Comparison of ENCODE assay signal across 8 cellular contexts in the genomic region with DNA sequence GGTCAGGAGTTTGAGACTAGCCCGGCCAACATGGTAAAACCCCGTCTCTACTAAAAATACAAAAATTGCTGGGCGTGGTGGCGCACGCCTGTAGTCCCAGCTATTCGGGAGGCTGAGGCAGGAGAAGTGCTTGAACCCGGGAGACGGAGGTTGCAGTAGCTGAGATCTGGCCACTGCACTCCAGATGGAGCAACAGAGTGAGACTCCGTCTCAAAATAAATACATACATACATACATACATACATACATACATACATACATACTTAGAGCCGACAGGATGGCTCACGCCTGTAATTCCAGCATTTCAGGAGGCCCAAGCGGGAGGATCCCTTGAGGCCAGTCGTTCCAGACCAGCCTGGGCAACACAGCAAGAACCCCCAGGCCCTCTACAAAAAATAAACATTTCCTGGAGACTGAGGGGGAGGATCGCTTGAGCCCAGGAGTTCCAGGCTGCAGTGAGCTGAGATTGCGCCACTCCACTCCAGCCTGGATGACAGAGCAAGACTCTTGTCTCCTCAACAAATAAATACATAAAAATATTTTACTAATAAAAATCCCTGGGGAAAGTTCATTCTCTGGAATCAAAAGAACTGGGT. TPM values are rescaled to one million over a fixed set of nuclear protein-coding genes. Genes with fewer than 3 reads are reported as not detected.
DNase-seq lines count a peak whose midpoint lies in the region; ATAC-seq and TF ChIP-seq lines count a peak whose summit lies in the region.

No MANE protein-coding gene starts in this region.

- H4K20me1 ChIP-seq in SK-N-SH (ENCODE audit: insufficient read depth), result no peaks in the 10 kb centered on the region

- peak overlapping the region; percentile 91 for H2AFZ ChIP-seq in SK-N-SH (ENCODE audit: low read depth)

- POLR2A ChIA-PET in SK-N-SH (lab: Yijun Ruan, JAX), result no interaction called here

- DNase-seq in SK-N-SH, result no peak
- DNase-seq in activated naive CD8-positive, alpha-beta T cell treated with anti-CD3 and anti-CD28 coated beads for 36 hours, result no peak
- no peak for DNase-seq in stimulated activated CD4-positive, alpha-beta T cell treated with anti-CD3 and anti-CD28 coated beads, Interleukin-4, amount 100 ng/mL, for 24 hours

- ATAC-seq in SK-N-SH treated with all-trans-retinoic acid at 6 μM for 48 hours (no peak), HG03025 (IDR thresholded peaks at IDR 0.05; ENCODE audit: low FRiP score, unreplicated experiment) (no peak), HG03280 (IDR thresholded peaks at IDR 0.05; ENCODE audit: unreplicated experiment) (no peak)

- H3K4me3 Mint-ChIP-seq in activated naive CD8-positive, alpha-beta T cell treated with anti-CD3 and anti-CD28 coated beads for 36 hours, result peak overlapping the region; percentile 100

- peak overlapping the region; percentile 99 for H3K27ac Mint-ChIP-seq in activated naive CD8-positive, alpha-beta T cell treated with anti-CD3 and anti-CD28 coated beads for 36 hours

- WGBS in SK-N-SH (ENCODE audit: low lambda C conversion rate), result 78% methylated on average over 15 of the region's 15 CpGs

- H3K9ac ChIP-seq in SK-N-SH, result peak overlapping the region; percentile 96
- H3K9ac ChIP-seq in iPS-20b (ENCODE audit: low read depth, low read length), result peak overlapping the region; percentile 99
- H3K9ac ChIP-seq in stomach smooth muscle (ENCODE audit: low read length in 2 of 2), result no peak overlapping the region

- TF ChIP-seq RAD21 in SK-N-SH (IDR thresholded peaks at IDR 0.05; ENCODE audit: low read length), result no peak

- TF ChIP-seq EP300 in SK-N-SH (IDR thresholded peaks at IDR 0.05; ENCODE audit: borderline replicate concordance in 1 of 2, low read depth in 1 of 2, low read length in 1 of 2), result no peak

- H3K27me3 Mint-ChIP-seq in activated naive CD8-positive, alpha-beta T cell treated with anti-CD3 and anti-CD28 coated beads for 36 hours, result no peaks in the 10 kb centered on the region

- no peaks in the 10 kb centered on the region for H3K9me2 ChIP-seq in SK-N-SH

- peak overlapping the region in 1 of 2 experiments; percentile 90; a peak in 3 of 4 replicates for H3K27ac ChIP-seq in SK-N-SH (ENCODE audit: low read depth in 2 of 2, low read length in 1 of 2)
- peak overlapping the region; percentile 99 for H3K27ac ChIP-seq in iPS-20b (ENCODE audit: low read length)
- peak overlapping the region; percentile 92 for H3K27ac ChIP-seq in stomach smooth muscle (ENCODE audit: low read length)

- H3K4me1 ChIP-seq in SK-N-SH (ENCODE audit: control insufficient read depth in 1 of 2, insufficient read depth in 2 of 2, low read depth in 1 of 2, low read length in 1 of 2) (peaks cover 8 to 10% of the 10 kb centered on the region in 2 experiments; a peak in 3 of 4 replicates), iPS-20b (ENCODE audit: insufficient read depth, low read length) (no peaks in the 10 kb centered on the region), stomach smooth muscle (ENCODE audit: control insufficient read depth, insufficient read depth, low read length) (peaks cover 19% of the 10 kb centered on the region)

- no peaks in the 10 kb centered on the region for H3K9me3 Mint-ChIP-seq in activated naive CD8-positive, alpha-beta T cell treated with anti-CD3 and anti-CD28 coated beads for 36 hours

- H3K36me3 Mint-ChIP-seq in activated naive CD8-positive, alpha-beta T cell treated with anti-CD3 and anti-CD28 coated beads for 36 hours, result no peaks in the 10 kb centered on the region

- peak overlapping the region; percentile 60 to 100 for H3K4me3 ChIP-seq in SK-N-SH (ENCODE audit: low read depth in 2 of 2, low read length in 1 of 2)
- peak overlapping the region; percentile 97; the same call in 1 of the 2 replicates for H3K4me3 ChIP-seq in iPS-20b (ENCODE audit: low read length)
- H3K4me3 ChIP-seq in stomach smooth muscle (ENCODE audit: low read length in 2 of 2), result peak overlapping the region; percentile 97 to 98

- H3F3A ChIP-seq in SK-N-SH (replicated peaks; ENCODE audit: insufficient read depth), result peaks cover 44% of the 10 kb centered on the region

- no peaks in the 10 kb centered on the region for H3K36me3 ChIP-seq in SK-N-SH (replicated peaks in 1 of 2; ENCODE audit: control insufficient read depth in 1 of 2, insufficient read depth in 2 of 2, low read length in 1 of 2)
- no peaks in the 10 kb centered on the region for H3K36me3 ChIP-seq in iPS-20b (ENCODE audit: insufficient read depth, low read depth, low read length)
- no peaks in the 10 kb centered on the region for H3K36me3 ChIP-seq in stomach smooth muscle (ENCODE audit: control insufficient read depth in 2 of 2, insufficient read depth in 2 of 2, low read length in 2 of 2)

- H3K79me2 ChIP-seq in SK-N-SH (ENCODE audit: insufficient read depth), result peaks cover 40% of the 10 kb centered on the region

- H3K9me3 ChIP-seq in SK-N-SH (no peaks in the 10 kb centered on the region), iPS-20b (ENCODE audit: insufficient read depth, low read depth, low read length) (no peaks in the 10 kb centered on the region), stomach smooth muscle (ENCODE audit: control insufficient read depth in 2 of 2, low read length in 2 of 2) (no peaks in the 10 kb centered on the region)

- peak overlapping the region; percentile 100 for H3K4me2 ChIP-seq in SK-N-SH

- no peaks in the 10 kb centered on the region for H3K27me3 ChIP-seq in SK-N-SH (ENCODE audit: insufficient read depth)
- no peaks in the 10 kb centered on the region for H3K27me3 ChIP-seq in iPS-20b (ENCODE audit: insufficient read depth, low read length)
- H3K27me3 ChIP-seq in stomach smooth muscle (ENCODE audit: control insufficient read depth in 1 of 2, insufficient read depth in 2 of 2, low read length in 2 of 2), result no peaks in the 10 kb centered on the region

- CTCF ChIA-PET in SK-N-SH (lab: Yijun Ruan, JAX), result no interaction called here

- TF ChIP-seq CTCF in SK-N-SH (IDR thresholded peaks at IDR 0.05), result no peak

- peaks cover 12% of the 10 kb centered on the region for H3K4me1 Mint-ChIP-seq in activated naive CD8-positive, alpha-beta T cell treated with anti-CD3 and anti-CD28 coated beads for 36 hours

TF ChIP-seq in SK-N-SH, 30 proteins besides CTCF, POLR2A, EP300 and RAD21:
- TF ChIP-seq POLR2AphosphoS5 (IDR thresholded peaks at IDR 0.05; ENCODE audit: low read depth, low read length) (no peak), TEAD4 (IDR thresholded peaks at IDR 0.05; ENCODE audit: borderline replicate concordance, insufficient read depth) (0 out of 2 replicates have a peak, but pooled peaks have one; percentile 4)
TF ChIP-seq in SK-N-SH: peak in this region for 1.

TF ChIP-seq in SK-N-SH treated with all-trans-retinoic acid at 6 μM for 48 hours, 23 proteins besides CTCF, POLR2A, EP300 and RAD21 (continues in another document):
- TF ChIP-seq TOX (CRISPR knock-in tag; IDR thresholded peaks at IDR 0.05; ENCODE audit: borderline replicate concordance) (no peak), ARNTL (CRISPR knock-in tag; IDR thresholded peaks at IDR 0.05; ENCODE audit: borderline replicate concordance, low read depth) (no peak), ZC3H10 (CRISPR knock-in tag; IDR thresholded peaks at IDR 0.05) (no peak), CSDC2 (CRISPR knock-in tag; IDR thresholded peaks at IDR 0.05) (no peak), RARB (CRISPR knock-in tag; IDR thresholded peaks at IDR 0.05) (no peak), ISL1 (CRISPR knock-in tag; IDR thresholded peaks at IDR 0.05) (no peak), OSR1 (CRISPR knock-in tag; IDR thresholded peaks at IDR 0.05) (no peak), ZNF8 (CRISPR knock-in tag; IDR thresholded peaks at IDR 0.05) (no peak)
- TF ChIP-seq, protein P1, sequence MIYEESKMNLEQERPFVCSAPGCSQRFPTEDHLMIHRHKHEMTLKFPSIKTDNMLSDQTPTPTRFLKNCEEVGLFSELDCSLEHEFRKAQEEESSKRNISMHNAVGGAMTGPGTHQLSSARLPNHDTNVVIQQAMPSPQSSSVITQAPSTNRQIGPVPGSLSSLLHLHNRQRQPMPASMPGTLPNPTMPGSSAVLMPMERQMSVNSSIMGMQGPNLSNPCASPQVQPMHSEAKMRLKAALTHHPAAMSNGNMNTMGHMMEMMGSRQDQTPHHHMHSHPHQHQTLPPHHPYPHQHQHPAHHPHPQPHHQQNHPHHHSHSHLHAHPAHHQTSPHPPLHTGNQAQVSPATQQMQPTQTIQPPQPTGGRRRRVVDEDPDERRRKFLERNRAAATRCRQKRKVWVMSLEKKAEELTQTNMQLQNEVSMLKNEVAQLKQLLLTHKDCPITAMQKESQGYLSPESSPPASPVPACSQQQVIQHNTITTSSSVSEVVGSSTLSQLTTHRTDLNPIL (CRISPR knock-in tag; IDR thresholded peaks at IDR 0.05; ENCODE audit: low read depth), result no peak
- TF ChIP-seq, protein P2, sequence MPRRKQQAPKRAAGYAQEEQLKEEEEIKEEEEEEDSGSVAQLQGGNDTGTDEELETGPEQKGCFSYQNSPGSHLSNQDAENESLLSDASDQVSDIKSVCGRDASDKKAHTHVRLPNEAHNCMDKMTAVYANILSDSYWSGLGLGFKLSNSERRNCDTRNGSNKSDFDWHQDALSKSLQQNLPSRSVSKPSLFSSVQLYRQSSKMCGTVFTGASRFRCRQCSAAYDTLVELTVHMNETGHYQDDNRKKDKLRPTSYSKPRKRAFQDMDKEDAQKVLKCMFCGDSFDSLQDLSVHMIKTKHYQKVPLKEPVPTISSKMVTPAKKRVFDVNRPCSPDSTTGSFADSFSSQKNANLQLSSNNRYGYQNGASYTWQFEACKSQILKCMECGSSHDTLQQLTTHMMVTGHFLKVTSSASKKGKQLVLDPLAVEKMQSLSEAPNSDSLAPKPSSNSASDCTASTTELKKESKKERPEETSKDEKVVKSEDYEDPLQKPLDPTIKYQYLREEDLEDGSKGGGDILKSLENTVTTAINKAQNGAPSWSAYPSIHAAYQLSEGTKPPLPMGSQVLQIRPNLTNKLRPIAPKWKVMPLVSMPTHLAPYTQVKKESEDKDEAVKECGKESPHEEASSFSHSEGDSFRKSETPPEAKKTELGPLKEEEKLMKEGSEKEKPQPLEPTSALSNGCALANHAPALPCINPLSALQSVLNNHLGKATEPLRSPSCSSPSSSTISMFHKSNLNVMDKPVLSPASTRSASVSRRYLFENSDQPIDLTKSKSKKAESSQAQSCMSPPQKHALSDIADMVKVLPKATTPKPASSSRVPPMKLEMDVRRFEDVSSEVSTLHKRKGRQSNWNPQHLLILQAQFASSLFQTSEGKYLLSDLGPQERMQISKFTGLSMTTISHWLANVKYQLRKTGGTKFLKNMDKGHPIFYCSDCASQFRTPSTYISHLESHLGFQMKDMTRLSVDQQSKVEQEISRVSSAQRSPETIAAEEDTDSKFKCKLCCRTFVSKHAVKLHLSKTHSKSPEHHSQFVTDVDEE (CRISPR knock-in tag; IDR thresholded peaks at IDR 0.05), result no peak

RNA-seq across cellular contexts. Expression of a gene that starts 0.9 kb away (rescaled TPM):
- 5.7 and 6.0 TPM in 2 replicates for polyA plus RNA-seq in SK-N-SH (2012; rRNA removed)
- polyA plus RNA-seq in SK-N-SH (2012; cell fraction: cytosol; rRNA removed), result 2.1 and 3.7 TPM in 2 replicates
- polyA plus RNA-seq in SK-N-SH (2012; cell fraction: nucleus; rRNA removed), result 10.9 and 11.2 TPM in 2 replicates
- 10 to 100 TPM; 10.2 to 10.7 TPM for total RNA-seq in activated naive CD8-positive, alpha-beta T cell treated with anti-CD3 and anti-CD28 coated beads for 36 hours

RNA-seq across cellular contexts. Expression of a gene that starts 15.9 kb away (rescaled TPM):
- polyA plus RNA-seq in SK-N-SH (2012; rRNA removed), result 2,583 and 4,707 TPM in 2 replicates
- 3,036 and 4,390 TPM in 2 replicates for polyA plus RNA-seq in SK-N-SH (2012; cell fraction: cytosol; rRNA removed)
- polyA plus RNA-seq in SK-N-SH (2012; cell fraction: nucleus; rRNA removed), result 4,302 and 8,336 TPM in 2 replicates
- total RNA-seq in activated naive CD8-positive, alpha-beta T cell treated with anti-CD3 and anti-CD28 coated beads for 36 hours, result 1,000 to 10,000 TPM; 7,622 to 7,820 TPM

Comparison
In these comparisons a context has a peak if more than half of its experiments do, and no peak if none do; other contexts are left out.
1. H3K9ac ChIP-seq: peak in SK-N-SH (single experiment) and iPS-20b (single experiment); none in stomach smooth muscle (0 of 2).
2. Peak in every context shown above with its lines, with median percentiles within 50 percentile points of each other: H3K4me3 ChIP-seq.